8 cellular contexts compared by ENCODE assay signal in genomic region chr1:167714851-167715652, GRCh38. TPM values are rescaled to one million over a fixed set of nuclear protein-coding genes. Genes with fewer than 3 reads are reported as not detected.
DNase-seq lines count a peak whose midpoint lies in the region; ATAC-seq, FAIRE-seq and TF ChIP-seq lines count a peak whose summit lies in the region.

No MANE protein-coding gene starts in this region.

- DNase-seq in AG04450 (ENCODE audit: low read depth, low spot score) (peak; percentile 77), NCI-H2196 treated with DMSO at 0.1 percent for 48 hours (lab: John Stamatoyannopoulos, UW; ENCODE audit: unreplicated experiment) (peak; percentile 68), activated B cell treated with CpG ODN at 0.5 μM for 24 hours (peak; percentile 69), cerebellar cortex (ENCODE audit: low spot score) (peak; percentile 96), kidney (peak; percentile 84)
- DNase-seq in stimulated activated CD4-positive, alpha-beta T cell treated with anti-CD3 and anti-CD28 coated beads, Interleukin-15, amount 100 ng/mL, for 24 hours, result peak; percentile 90

- ATAC-seq in GM18868 (IDR thresholded peaks at IDR 0.05; ENCODE audit: unreplicated experiment) (peak; percentile 26), HG03159 (IDR thresholded peaks at IDR 0.05; ENCODE audit: unreplicated experiment) (peak; percentile 42), activated B cell treated with CpG ODN at 0.5 μM for 24 hours (ENCODE audit: low read depth) (peak; percentile 51)

- peak overlapping the region; percentile 14 to 70 for H3K9ac ChIP-seq in kidney (ENCODE audit: low read length in 2 of 2)

- H3K4me3 ChIP-seq in AG04450 (ENCODE audit: low read depth, low read length) (peak overlapping the region; percentile 95), kidney (ENCODE audit: low read length in 2 of 2) (peak overlapping the region; percentile 73 to 92)

- TF ChIP-seq CTCF in AG04450 (IDR thresholded peaks at IDR 0.05; ENCODE audit: low read depth, low read length) (peak; percentile 96), activated B cell treated with CpG ODN at 0.5 μM for 24 hours (IDR thresholded peaks at IDR 0.05) (no peak), kidney (IDR thresholded peaks at IDR 0.05; ENCODE audit: borderline replicate concordance, extremely low read depth, insufficient read depth) (peak; percentile 86)

- peak; percentile 70 for FAIRE-seq in kidney (lab: Jason Lieb, UNC)

- CTCF ChIA-PET in AG04450 (lab: Charles Lee), result interaction anchor here (0.6 to 4.0 kb wide), 21 partner anchors 9 to 495 kb away, joined by 3 to 28 read pairs (median 4); partner anchors contain the start of gene DCAF6
- CTCF ChIA-PET in activated B cell treated with CpG ODN at 0.5 μM for 24 hours (lab: Charles Lee), result interaction anchor here (0.6 to 5.3 kb wide), 12 partner anchors 9 to 367 kb away, joined by 3 to 25 read pairs (median 4); no protein-coding TSS in a partner anchor

- H3K27me3 Mint-ChIP-seq in activated B cell treated with CpG ODN at 0.5 μM for 24 hours, result peaks cover 7% of the 10 kb centered on the region

- H3K36me3 ChIP-seq in kidney (ENCODE audit: control insufficient read depth in 1 of 2, insufficient read depth in 2 of 2, low read length in 2 of 2), result no peaks in the 10 kb centered on the region

- no peaks in the 10 kb centered on the region for H3K4me1 ChIP-seq in kidney (ENCODE audit: control insufficient read depth in 1 of 2, insufficient read depth in 1 of 2, low read depth in 1 of 2, low read length in 2 of 2)

- H3K4me3 Mint-ChIP-seq in activated B cell treated with CpG ODN at 0.5 μM for 24 hours, result peak overlapping the region; percentile 85

- no peaks in the 10 kb centered on the region for H3K9me3 Mint-ChIP-seq in activated B cell treated with CpG ODN at 0.5 μM for 24 hours

- H3K9me3 ChIP-seq in AG04450 (ENCODE audit: control insufficient read depth, insufficient read depth, low read length) (no peaks in the 10 kb centered on the region), kidney (ENCODE audit: control insufficient read depth in 1 of 2, low read length in 2 of 2) (no peaks in the 10 kb centered on the region)

- H3K27ac ChIP-seq in AG04450 (ENCODE audit: low read depth, low read length) (peak overlapping the region; percentile 90), kidney (ENCODE audit: low read depth in 2 of 2, low read length in 2 of 2) (peak overlapping the region; percentile 18 to 50)

- peak overlapping the region; percentile 98 for H3K27ac Mint-ChIP-seq in activated B cell treated with CpG ODN at 0.5 μM for 24 hours

- H3K4me1 Mint-ChIP-seq in activated B cell treated with CpG ODN at 0.5 μM for 24 hours, result peaks cover 68% of the 10 kb centered on the region

- H3K36me3 Mint-ChIP-seq in activated B cell treated with CpG ODN at 0.5 μM for 24 hours (ENCODE audit: low read depth), result peaks cover 12% of the 10 kb centered on the region

- H3K27me3 ChIP-seq in AG04450 (ENCODE audit: control insufficient read depth, insufficient read depth, low read length), result no peaks in the 10 kb centered on the region

- POLR2A ChIA-PET in AG04450 (lab: Yijun Ruan, JAX), result interaction anchor here (0.5 to 0.9 kb wide), 2 partner anchors 75 to 166 kb away, joined by 3 read pairs; no protein-coding TSS in a partner anchor
- POLR2A ChIA-PET in activated B cell treated with CpG ODN at 0.5 μM for 24 hours (lab: Charles Lee), result interaction anchor here (0.8 to 2.8 kb wide), 15 partner anchors 8 to 222 kb away, joined by 3 to 21 read pairs (median 4); partner anchors contain the start of genes DCAF6 and MPC2

- intact Hi-C loops in activated B cell treated with CpG ODN at 0.5 μM for 24 hours (cut with micrococcal nuclease), result loop anchor here (1.0 to 10.0 kb wide), 10 partner anchors 7 to 1980 kb away; partner anchors contain the start of genes DCAF6, POU2F1 and TIPRL
- intact Hi-C loops in kidney (cut with DNase I), result no loop called here

RNA-seq across cellular contexts. Expression of gene MPZL1, which starts 6.7 kb away (rescaled TPM):
- polyA plus RNA-seq in AG04450 (2011; rRNA removed), result 144 and 198 TPM in 2 replicates
- polyA minus RNA-seq in AG04450 (2011; rRNA and poly(A)+ RNA removed), result 82.1 and 111 TPM in 2 replicates
- 27.2 and 27.4 TPM in 2 replicates for total RNA-seq in activated B cell treated with CpG ODN at 0.5 μM for 24 hours
- total RNA-seq in kidney, result 98.3 TPM
- 42.1 TPM for polyA plus RNA-seq in kidney (ENCODE audit: insufficient read depth, low read depth, low replicate concordance)

Comparison
In these comparisons a context has a peak if more than half of its experiments do, and no peak if none do; other contexts are left out.
1. Peak in every context shown above with its lines: DNase-seq, ATAC-seq, H3K4me3 ChIP-seq and H3K27ac ChIP-seq.